12 cellular contexts compared by ENCODE assay signal in the genomic region with DNA sequence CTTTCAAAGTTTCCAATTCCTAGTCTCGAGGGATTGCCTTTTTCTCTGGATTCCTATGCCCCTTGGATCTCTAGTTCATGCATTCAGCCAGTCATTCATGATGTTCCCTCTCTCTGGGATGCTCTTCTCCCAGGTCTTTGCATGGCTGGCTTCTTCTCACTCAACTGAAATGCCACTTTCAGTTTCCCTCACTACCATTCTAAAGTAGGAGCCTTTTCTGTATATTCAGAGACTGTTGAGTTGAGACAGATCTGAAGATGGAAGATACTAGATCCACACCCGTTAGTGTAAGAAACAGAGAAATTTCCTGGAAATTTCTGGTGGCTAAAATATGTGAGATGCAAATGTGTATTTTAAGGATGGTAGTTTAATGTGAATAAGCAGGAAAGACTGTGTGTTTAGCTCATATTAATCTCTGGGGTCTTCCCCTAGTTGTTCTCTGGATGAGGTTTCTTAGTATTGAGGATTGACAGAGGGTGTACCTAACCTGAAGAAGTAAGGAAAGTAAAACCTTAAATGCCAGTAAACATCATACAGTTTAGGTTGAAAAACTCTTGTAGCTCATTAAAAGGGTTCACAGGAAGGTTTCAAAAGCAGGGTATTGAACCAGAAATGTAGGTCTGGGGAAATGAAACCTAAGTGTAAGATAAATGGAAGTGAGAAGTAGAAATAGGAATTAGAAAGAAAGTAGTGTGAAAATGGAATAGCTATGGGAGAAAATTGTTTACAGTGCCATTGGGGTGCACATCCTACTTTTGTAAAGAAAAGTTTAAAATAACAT.
DNase-seq lines count a peak whose midpoint lies in the region; ATAC-seq and TF ChIP-seq lines count a peak whose summit lies in the region.
"Had no signal": no experiment of that assay in that cellular context is flagged by ENCODE, and none has a peak within 500 bp of the region (broad histone marks: within the 10 kb centered on the region; RNA-seq: fewer than 3 reads in every experiment).

No MANE protein-coding gene starts in this region.

- no peak overlapping the region for H3K4me3 ChIP-seq in right atrium auricular region

- no peak for TF ChIP-seq CTCF in GM13976 (IDR thresholded peaks at IDR 0.05; ENCODE audit: borderline replicate concordance, control extremely low read depth, extremely low read depth, insufficient read depth, missing control alignments)
- no peak for TF ChIP-seq CTCF in right atrium auricular region (IDR thresholded peaks at IDR 0.05)

- no peaks in the 10 kb centered on the region for H3K4me1 ChIP-seq in right atrium auricular region

- H3K27ac ChIP-seq in right atrium auricular region, result no peak overlapping the region

- H3K27me3 ChIP-seq in right atrium auricular region, result no peaks in the 10 kb centered on the region

- ATAC-seq in GM21367 (IDR thresholded peaks at IDR 0.05; ENCODE audit: unreplicated experiment) (peak; percentile 72), HG03097 (IDR thresholded peaks at IDR 0.05; ENCODE audit: low FRiP score, unreplicated experiment) (peak; percentile 73)

- DNase-seq in GM13976 (ENCODE audit: low spot score) (peak; percentile 25), SIG-M5 treated with dmso at 0.1 percent for 504 hours (lab: John Stamatoyannopoulos, UW; ENCODE audit: unreplicated experiment) (peak; percentile 84), right atrium auricular region (ENCODE audit: low spot score) (no peak), HPDE6-E6E7 (ENCODE audit: extremely low spot score) (no peak), NCI-H2081 treated with DMSO at 0.1 percent for 48 hours (lab: John Stamatoyannopoulos, UW) (no peak), ecto neural progenitor cell (ENCODE audit: low spot score) (no peak)
- DNase-seq: C1 segment of cervical spinal cord, HCEC 1CT, NCI-H187, nephron progenitor cell had no signal

- H3K9me3 ChIP-seq in right atrium auricular region, result no peaks in the 10 kb centered on the region

- in situ Hi-C loops in GM13976 (cut with MboI; ENCODE audit: low sequenced_read_pairs, unreplicated experiment), result no loop called here

- H3K36me3 ChIP-seq in right atrium auricular region, result no peaks in the 10 kb centered on the region

Comparison
In these comparisons a context has a peak if more than half of its experiments do, and no peak if none do; other contexts are left out.
1. DNase-seq: peak in GM13976 (single experiment) and SIG-M5 treated with dmso at 0.1 percent for 504 hours (single experiment); none in right atrium auricular region (single experiment), HPDE6-E6E7 (single experiment), NCI-H2081 treated with DMSO at 0.1 percent for 48 hours (single experiment) and ecto neural progenitor cell (single experiment).